20 cellular contexts compared by ENCODE assay signal in the genomic region with DNA sequence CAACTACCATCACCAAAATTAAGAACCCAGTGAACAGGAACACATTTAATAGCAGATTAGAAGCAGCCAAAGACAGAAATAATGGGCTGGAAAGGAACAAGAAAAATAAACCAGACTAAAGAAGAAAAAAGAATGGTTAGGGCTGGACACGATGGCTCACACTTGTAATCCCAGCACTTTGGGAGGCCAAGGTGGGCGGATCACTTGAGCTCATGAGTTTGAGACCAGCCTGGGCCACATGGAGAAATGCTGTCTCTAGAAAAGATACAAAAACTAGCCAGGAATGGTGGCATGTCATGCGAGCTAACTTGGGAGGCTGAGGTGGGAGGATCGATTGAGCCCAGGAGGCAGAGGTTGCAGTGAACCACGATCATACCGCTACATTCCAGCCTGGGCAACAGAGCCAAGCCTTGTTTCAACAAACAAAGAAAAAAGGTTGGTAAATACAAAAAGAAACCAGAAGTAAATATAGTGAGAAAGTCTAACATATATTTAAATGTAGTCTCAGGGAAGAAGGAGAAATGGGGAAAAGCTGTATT.
"Had no signal": no experiment of that assay in that cellular context is flagged by ENCODE, and none has a peak within 500 bp of the region (broad histone marks: within the 10 kb centered on the region; RNA-seq: fewer than 3 reads in every experiment).

No MANE protein-coding gene starts in this region.

- DNase-seq: activated CD4-positive, alpha-beta T cell treated with anti-CD3 and anti-CD28 coated beads for 36 hours; activated CD4-positive, alpha-beta T cell treated with anti-CD3 and anti-CD28 coated beads, Interleukin-2, amount 50 U/mL, for 48 hours; activated naive CD4-positive, alpha-beta T cell; activated naive CD8-positive, alpha-beta T cell treated with anti-CD3 and anti-CD28 coated beads for 36 hours; brain microvascular endothelial cell; central memory CD4-positive, alpha-beta T cell; cortex of kidney; gastrocnemius medialis; heart left ventricle; left lung; ovary; spleen; stimulated activated CD4-positive, alpha-beta T cell treated with anti-CD3 and anti-CD28 coated beads, Interleukin-4, amount 100 ng/mL, for 4 hours; testis had no signal

- FAIRE-seq: endometrium had no signal

- H3K27me3 Mint-ChIP-seq: activated CD4-positive, alpha-beta T cell treated with anti-CD3 and anti-CD28 coated beads for 36 hours; activated naive CD8-positive, alpha-beta T cell treated with anti-CD3 and anti-CD28 coated beads for 36 hours; type B pancreatic cell had no signal

- H3K27ac ChIP-seq: brain microvascular endothelial cell, gastrocnemius medialis, left lung, neural progenitor cell, ovary, spleen, testis had no signal

- H3K9me3 ChIP-seq: gastrocnemius medialis, left lung, ovary, spleen, testis had no signal

- H3K27me3 ChIP-seq: brain microvascular endothelial cell, gastrocnemius medialis, heart left ventricle, left lung, neural progenitor cell, ovary, spleen, testis had no signal

- H3K4me1 ChIP-seq: left lung, testis had no signal

- H3K9ac ChIP-seq: neural progenitor cell had no signal

- H3K27ac Mint-ChIP-seq: activated CD4-positive, alpha-beta T cell treated with anti-CD3 and anti-CD28 coated beads for 36 hours; activated naive CD8-positive, alpha-beta T cell treated with anti-CD3 and anti-CD28 coated beads for 36 hours; neural progenitor cell; stimulated activated memory B cell treated with anti-CD40 and anti-IgM and Interleukin-4, amounts not matched to agents 10 μg/mL and 1 μg/mL and 100 μg/mL, for 72 hours; type B pancreatic cell had no signal

- H3K9me3 Mint-ChIP-seq: activated naive CD8-positive, alpha-beta T cell treated with anti-CD3 and anti-CD28 coated beads for 36 hours; neural progenitor cell had no signal

- H2AFZ ChIP-seq: neural progenitor cell had no signal

- H3K4me3 ChIP-seq: gastrocnemius medialis, heart left ventricle, left lung, neural progenitor cell, ovary, spleen, testis had no signal

- ATAC-seq: activated CD4-positive, alpha-beta T cell treated with anti-CD3 and anti-CD28 coated beads for 36 hours; gastrocnemius medialis; heart left ventricle; left lung; sciatic nerve; stimulated activated memory B cell treated with anti-CD40 and anti-IgM and Interleukin-4, amounts not matched to agents 10 μg/mL and 1 μg/mL and 100 μg/mL, for 72 hours; WTC11 had no signal

- H3K4me1 Mint-ChIP-seq: stimulated activated memory B cell treated with anti-CD40 and anti-IgM and Interleukin-4, amounts not matched to agents 10 μg/mL and 1 μg/mL and 100 μg/mL, for 72 hours had no signal

- H3K4me3 Mint-ChIP-seq: activated CD4-positive, alpha-beta T cell treated with anti-CD3 and anti-CD28 coated beads for 36 hours; activated naive CD8-positive, alpha-beta T cell treated with anti-CD3 and anti-CD28 coated beads for 36 hours; neural progenitor cell; stimulated activated memory B cell treated with anti-CD40 and anti-IgM and Interleukin-4, amounts not matched to agents 10 μg/mL and 1 μg/mL and 100 μg/mL, for 72 hours; type B pancreatic cell; WTC11 had no signal

- H3K4me2 ChIP-seq: neural progenitor cell had no signal

- H3K36me3 Mint-ChIP-seq: stimulated activated memory B cell treated with anti-CD40 and anti-IgM and Interleukin-4, amounts not matched to agents 10 μg/mL and 1 μg/mL and 100 μg/mL, for 72 hours had no signal

- H3K36me3 ChIP-seq: gastrocnemius medialis, neural progenitor cell, ovary had no signal
